ENCODE assay signal across 18 cellular contexts in genomic region chr6:162289972-162290371, GRCh38.
DNase-seq lines count a peak whose midpoint lies in the region; ATAC-seq and TF ChIP-seq lines count a peak whose summit lies in the region.
"Had no signal": no experiment of that assay in that cellular context is flagged by ENCODE, and none has a peak within 500 bp of the region (broad histone marks: within the 10 kb centered on the region; RNA-seq: fewer than 3 reads in every experiment).

No MANE protein-coding gene starts in this region.

- in situ Hi-C loops in SK-MEL-5 (cut with HindIII; ENCODE audit: low pct_unique_long_range_greater_than_20kb, low sequenced_read_pairs), result no loop called here

- H3K27me3 ChIP-seq in osteoblast (ENCODE audit: insufficient read depth, low read length), result no peaks in the 10 kb centered on the region
- H3K27me3 ChIP-seq: BLaER1 treated with 17β-estradiol and CSF1 and Interleukin-3, amounts not matched to agents 10 nM and 100 nM had no signal

- no peak overlapping the region for H3K4me3 ChIP-seq in osteoblast (ENCODE audit: insufficient read depth, low read length)
- H3K4me3 ChIP-seq: BLaER1 treated with 17β-estradiol and CSF1 and Interleukin-3, amounts not matched to agents 10 nM and 100 nM; GM12878; GM23248; HAP-1 had no signal

- H4K20me1 ChIP-seq in osteoblast (ENCODE audit: insufficient read depth, low read length), result no peaks in the 10 kb centered on the region
- H4K20me1 ChIP-seq: BLaER1 treated with 17β-estradiol and CSF1 and Interleukin-3, amounts not matched to agents 10 nM and 100 nM had no signal

- H3K4me1 ChIP-seq in osteoblast (ENCODE audit: insufficient read depth, low read length), result no peaks in the 10 kb centered on the region

- no peaks in the 10 kb centered on the region for H3K9me3 Mint-ChIP-seq in activated CD8-positive, alpha-beta memory T cell treated with anti-CD3 and anti-CD28 coated beads, Interleukin-2, amount 10 ng/mL, durations not matched to agents 7 days and 5 days (ENCODE audit: low read depth)
- H3K9me3 Mint-ChIP-seq: CD8-positive, alpha-beta T cell had no signal

- no peak overlapping the region for H3K27ac Mint-ChIP-seq in activated CD8-positive, alpha-beta memory T cell treated with anti-CD3 and anti-CD28 coated beads, Interleukin-2, amount 10 ng/mL, durations not matched to agents 7 days and 5 days
- H3K27ac Mint-ChIP-seq: B cell; CD8-positive, alpha-beta T cell had no signal

- no peaks in the 10 kb centered on the region for H3K36me3 ChIP-seq in osteoblast (ENCODE audit: insufficient read depth, low read length)
- H3K36me3 ChIP-seq: BLaER1 treated with 17β-estradiol and CSF1 and Interleukin-3, amounts not matched to agents 10 nM and 100 nM; HAP-1 had no signal

- no peaks in the 10 kb centered on the region for H3K27me3 Mint-ChIP-seq in activated CD8-positive, alpha-beta memory T cell treated with anti-CD3 and anti-CD28 coated beads, Interleukin-2, amount 10 ng/mL, durations not matched to agents 7 days and 5 days
- H3K27me3 Mint-ChIP-seq: B cell had no signal

- no peaks in the 10 kb centered on the region for H3K79me2 ChIP-seq in osteoblast (ENCODE audit: insufficient read depth, low read length)

- H3K36me3 Mint-ChIP-seq in activated CD8-positive, alpha-beta memory T cell treated with anti-CD3 and anti-CD28 coated beads, Interleukin-2, amount 10 ng/mL, durations not matched to agents 7 days and 5 days, result no peaks in the 10 kb centered on the region
- H3K36me3 Mint-ChIP-seq: CD8-positive, alpha-beta T cell had no signal

- ATAC-seq in left ventricle myocardium superior, result no peak
- no peak for ATAC-seq in activated CD8-positive, alpha-beta memory T cell treated with anti-CD3 and anti-CD28 coated beads, Interleukin-2, amount 10 ng/mL, durations not matched to agents 7 days and 5 days
- ATAC-seq: CD8-positive, alpha-beta T cell; GM12878 had no signal

- TF ChIP-seq CTCF in osteoblast (IDR thresholded peaks at IDR 0.05; ENCODE audit: extremely low read depth, low read depth, low read length), result no peak

- H3K4me2 ChIP-seq in osteoblast (ENCODE audit: insufficient read depth, low read length), result no peak overlapping the region
- H3K4me2 ChIP-seq: BLaER1 treated with 17β-estradiol and CSF1 and Interleukin-3, amounts not matched to agents 10 nM and 100 nM had no signal

- DNase-seq in SK-MEL-5 (ENCODE audit: low read depth, low spot score) (peak; percentile 13), medulla oblongata (ENCODE audit: extremely low spot score) (peak; percentile 80), osteoblast (ENCODE audit: insufficient read length, low spot score, missing footprints) (peak; percentile 18), left ventricle myocardium superior (no peak), Kasumi-1 (lab: John Stamatoyannopoulos, UW) (no peak), HuH-7 (ENCODE audit: low spot score) (no peak)
- no peak for DNase-seq in activated CD8-positive, alpha-beta memory T cell treated with anti-CD3 and anti-CD28 coated beads, Interleukin-2, amount 10 ng/mL, durations not matched to agents 7 days and 5 days
- DNase-seq: 8988T; CD8-positive, alpha-beta T cell; DMS 273 treated with DMSO at 0.1 percent for 48 hours; DMS53; DND-41; EL; GM23248 had no signal

- no peak overlapping the region for H3K4me3 Mint-ChIP-seq in activated CD8-positive, alpha-beta memory T cell treated with anti-CD3 and anti-CD28 coated beads, Interleukin-2, amount 10 ng/mL, durations not matched to agents 7 days and 5 days
- H3K4me3 Mint-ChIP-seq: B cell; CD8-positive, alpha-beta T cell had no signal

- intact Hi-C loops in left ventricle myocardium superior (cut with micrococcal nuclease), result no loop called here

- no peaks in the 10 kb centered on the region for H3K4me1 Mint-ChIP-seq in activated CD8-positive, alpha-beta memory T cell treated with anti-CD3 and anti-CD28 coated beads, Interleukin-2, amount 10 ng/mL, durations not matched to agents 7 days and 5 days
- H3K4me1 Mint-ChIP-seq: B cell had no signal

- CTCF ChIA-PET in activated CD8-positive, alpha-beta memory T cell treated with anti-CD3 and anti-CD28 coated beads, Interleukin-2, amount 10 ng/mL, durations not matched to agents 7 days and 5 days (lab: Charles Lee), result no interaction called here

- no peak overlapping the region for H2AFZ ChIP-seq in osteoblast (ENCODE audit: low read length)
- H2AFZ ChIP-seq: GM23248 had no signal

- H3K27ac ChIP-seq in osteoblast (ENCODE audit: low read depth, low read length), result no peak overlapping the region
- H3K27ac ChIP-seq: BLaER1 treated with 17β-estradiol and CSF1 and Interleukin-3, amounts not matched to agents 10 nM and 100 nM; GM23248 had no signal

- no peaks in the 10 kb centered on the region for H3K9me3 ChIP-seq in osteoblast (ENCODE audit: low read depth, low read length)
- H3K9me3 ChIP-seq: BLaER1 treated with 17β-estradiol and CSF1 and Interleukin-3, amounts not matched to agents 10 nM and 100 nM; HAP-1 had no signal

Comparison
In these comparisons a context has a peak if more than half of its experiments do, and no peak if none do; other contexts are left out.
1. DNase-seq: peak in SK-MEL-5 (single experiment), medulla oblongata (single experiment) and osteoblast (single experiment); none in left ventricle myocardium superior (single experiment), Kasumi-1 (0 of 2), HuH-7 (single experiment) and activated CD8-positive, alpha-beta memory T cell treated with anti-CD3 and anti-CD28 coated beads, Interleukin-2, amount 10 ng/mL, durations not matched to agents 7 days and 5 days (single experiment).